ENCODE assay signal across 29 cellular contexts in the genomic region with DNA sequence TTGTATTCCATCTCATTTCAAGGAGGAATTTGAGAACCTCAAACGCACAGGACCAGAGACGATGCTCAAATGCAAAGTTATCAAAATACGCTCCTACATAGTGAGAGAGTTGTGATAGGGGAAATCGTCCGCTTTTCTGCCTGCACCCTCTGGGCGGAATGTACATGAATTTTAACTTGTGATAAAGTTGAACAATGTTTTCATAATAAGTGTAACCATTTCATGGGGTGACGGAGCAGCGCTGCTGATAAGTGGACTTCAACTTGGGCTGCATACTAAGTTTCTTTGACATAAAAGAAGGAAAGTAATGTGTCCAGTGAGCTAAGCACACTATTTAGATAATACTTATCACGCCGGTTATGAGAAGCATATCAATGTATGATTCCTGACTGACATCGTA.
A peak's percentile ranks its signal among the peaks of the same experiment; 100 is the strongest.
DNase-seq lines count a peak whose midpoint lies in the region; ATAC-seq and TF ChIP-seq lines count a peak whose summit lies in the region.
"Had no signal": no experiment of that assay in that cellular context is flagged by ENCODE, and none has a peak within 500 bp of the region (broad histone marks: within the 10 kb centered on the region; RNA-seq: fewer than 3 reads in every experiment).

No MANE protein-coding gene starts in this region.

- no peak for ATAC-seq in Right ventricle myocardium superior (ENCODE audit: poor library complexity)
- ATAC-seq: A549; CD8-positive, alpha-beta T cell had no signal

- no peak for TF ChIP-seq CTCF in testis (IDR thresholded peaks at IDR 0.05)

- H3K36me3 ChIP-seq in testis (ENCODE audit: low read depth, missing control alignments) = no peaks in the 10 kb centered on the region
- H3K36me3 ChIP-seq: BE2C; BLaER1; BLaER1 treated with 17β-estradiol and CSF1 and Interleukin-3, amounts not matched to agents 10 nM and 100 nM had no signal

- DNase-seq in cardiac septum (ENCODE audit: low spot score) (peak; percentile 54), Right ventricle myocardium superior (no peak), testis (peak; percentile 58), UCSD-AML1 (lab: John Stamatoyannopoulos, UW; ENCODE audit: unreplicated experiment) (no peak)
- DNase-seq: 8988T; ACHN; AML-193; BE2C; C1 segment of cervical spinal cord; Caco-2; Calu3; CD4-positive, alpha-beta memory T cell; CD4-positive, alpha-beta T cell; CD4-positive, CD25-positive, alpha-beta regulatory T cell; CD8-positive, alpha-beta memory T cell; CD8-positive, alpha-beta T cell; COR-L47; DMS 273 treated with DMSO at 0.1 percent for 48 hours; DMS153; DMS53; DMS79; DMS79 treated with DMSO at 0.1 percent for 48 hours; DND-41; EL had no signal

- intact Hi-C loops in cardiac septum (cut with DNase I) = no loop called here
- intact Hi-C loops in Right ventricle myocardium superior (cut with DNase I) = no loop called here
- intact Hi-C loops in testis (cut with DNase I; ENCODE audit: low total_unique reads) = no loop called here

- no peaks in the 10 kb centered on the region for H3K4me1 ChIP-seq in testis
- H3K4me1 ChIP-seq: A549, BE2C, Caco-2 had no signal

- H3K4me3 ChIP-seq in testis = no peak overlapping the region
- H3K4me3 ChIP-seq: A549; BLaER1; BLaER1 treated with 17β-estradiol and CSF1 and Interleukin-3, amounts not matched to agents 10 nM and 100 nM had no signal

- no peak for TF ChIP-seq POLR2A in testis (IDR thresholded peaks at IDR 0.05)

- WGBS in testis, 2 donors = 61 to 73% methylated on average over 11 of the region's 11 CpGs

- H3K27me3 ChIP-seq in testis = no peaks in the 10 kb centered on the region
- H3K27me3 ChIP-seq: BE2C, BLaER1 had no signal

- no peak overlapping the region for H3K27ac ChIP-seq in testis
- H3K27ac ChIP-seq: 22Rv1; A549; BLaER1; BLaER1 treated with 17β-estradiol and CSF1 and Interleukin-3, amounts not matched to agents 10 nM and 100 nM; C4-2B had no signal

- no peaks in the 10 kb centered on the region for H3K9me3 ChIP-seq in testis
- H3K9me3 ChIP-seq: A549, BE2C, Caco-2 had no signal

Comparison
In these comparisons a context has a peak if more than half of its experiments do, and no peak if none do; other contexts are left out.
1. DNase-seq: peak in cardiac septum (single experiment) and testis (single experiment); none in Right ventricle myocardium superior (single experiment) and UCSD-AML1 (single experiment).